ENCODE assay signal across 1 cellular context in genomic region chr17:50956750-50957523, GRCh38.
TF ChIP-seq lines count a peak whose summit lies in the region.

No MANE protein-coding gene starts in this region.

TF ChIP-seq in HepG2, 621 proteins besides CTCF, POLR2A, EP300 and RAD21 (continued from another document and continues in another):
- TF ChIP-seq LRRFIP1 (CRISPR knock-in tag; conservative IDR thresholded peaks at IDR 0.05) (no peak), ZSCAN22 (CRISPR knock-in tag; IDR thresholded peaks at IDR 0.05) (no peak), JUN (CRISPR knock-in tag; IDR thresholded peaks at IDR 0.05) (no peak), REL (CRISPR knock-in tag; conservative IDR thresholded peaks at IDR 0.05) (no peak), ZNF382 (CRISPR knock-in tag; IDR thresholded peaks at IDR 0.05; ENCODE audit: borderline replicate concordance) (no peak), ZFP36 (IDR thresholded peaks at IDR 0.05; ENCODE audit: borderline replicate concordance, low read depth, low read length, partially characterized antibody) (no peak), EEA1 (CRISPR knock-in tag; IDR thresholded peaks at IDR 0.05; ENCODE audit: borderline replicate concordance) (no peak), SIN3B (IDR thresholded peaks at IDR 0.05; ENCODE audit: low read length) (no peak), HMGXB4 (CRISPR knock-in tag; IDR thresholded peaks at IDR 0.05; ENCODE audit: borderline replicate concordance in 1 of 2, low read depth in 1 of 2) (peak; percentile 56 to 72; a peak in 2 of 4 replicates), SNAPC5 (CRISPR knock-in tag; IDR thresholded peaks at IDR 0.05; ENCODE audit: borderline replicate concordance) (no peak), ZNF441 (CRISPR knock-in tag; IDR thresholded peaks at IDR 0.05; ENCODE audit: borderline replicate concordance) (no peak), ZNF598 (CRISPR knock-in tag; IDR thresholded peaks at IDR 0.05; ENCODE audit: borderline replicate concordance) (0 out of 2 replicates have a peak, but pooled peaks have one; percentile 45), ZSCAN21 (CRISPR knock-in tag; IDR thresholded peaks at IDR 0.05; ENCODE audit: borderline replicate concordance) (peak; percentile 30; the same call in 1 of the 2 replicates), ZNF580 (CRISPR knock-in tag; IDR thresholded peaks at IDR 0.05; ENCODE audit: borderline replicate concordance, low read depth) (peak; percentile 53; the same call in 1 of the 2 replicates), NFE2L1 (CRISPR knock-in tag; IDR thresholded peaks at IDR 0.05; ENCODE audit: borderline replicate concordance) (no peak), FOXC1 (CRISPR knock-in tag; IDR thresholded peaks at IDR 0.05; ENCODE audit: borderline replicate concordance) (0 out of 2 replicates have a peak, but pooled peaks have one; percentile 56), PPARG (CRISPR knock-in tag; conservative IDR thresholded peaks at IDR 0.05) (no peak; the same call in 1 of the 2 replicates), PRMT3 (CRISPR knock-in tag; IDR thresholded peaks at IDR 0.05; ENCODE audit: borderline replicate concordance, low read depth) (0 out of 2 replicates have a peak, but pooled peaks have one; percentile 59), NFKB2 (CRISPR knock-in tag; IDR thresholded peaks at IDR 0.05; ENCODE audit: borderline replicate concordance) (peak; percentile 73; the same call in 1 of the 2 replicates), MAFK (conservative IDR thresholded peaks at IDR 0.05 in 1 of 2, IDR thresholded peaks at IDR 0.05 in 1 of 2; ENCODE audit: low read length in 2 of 2) (no peak), TFE3 (CRISPR knock-in tag; IDR thresholded peaks at IDR 0.05) (no peak), AGO1 (IDR thresholded peaks at IDR 0.05; ENCODE audit: low read depth, low read length, poor library complexity, severe bottlenecking) (no peak), ZNF383 (CRISPR knock-in tag; IDR thresholded peaks at IDR 0.05; ENCODE audit: borderline replicate concordance) (no peak), ISL2 (CRISPR knock-in tag; IDR thresholded peaks at IDR 0.05) (0 out of 2 replicates have a peak, but pooled peaks have one; percentile 37), TEF (CRISPR knock-in tag; IDR thresholded peaks at IDR 0.05) (no peak), ZNF780A (CRISPR knock-in tag; IDR thresholded peaks at IDR 0.05) (no peak), NFE2 (CRISPR knock-in tag; IDR thresholded peaks at IDR 0.05) (no peak), REST (IDR thresholded peaks at IDR 0.05; ENCODE audit: borderline replicate concordance in 1 of 2, low read depth in 1 of 2, low read length in 2 of 2) (no peak), ATRX (CRISPR knock-in tag; IDR thresholded peaks at IDR 0.05; ENCODE audit: borderline replicate concordance) (no peak), ZNF136 (CRISPR knock-in tag; IDR thresholded peaks at IDR 0.05; ENCODE audit: low read depth) (0 out of 2 replicates have a peak, but pooled peaks have one; percentile 53), DNMT3B (CRISPR knock-in tag; conservative IDR thresholded peaks at IDR 0.05) (no peak), CC2D1A (CRISPR knock-in tag; IDR thresholded peaks at IDR 0.05) (no peak), ZNF484 (CRISPR knock-in tag; IDR thresholded peaks at IDR 0.05; ENCODE audit: borderline replicate concordance, low read depth) (no peak), MYNN (CRISPR knock-in tag; IDR thresholded peaks at IDR 0.05; ENCODE audit: low read depth) (no peak), KDM1A (CRISPR knock-in tag; IDR thresholded peaks at IDR 0.05) (no peak), EHMT2 (IDR thresholded peaks at IDR 0.05; ENCODE audit: borderline replicate concordance, low read depth, low read length) (no peak), RFX1 (IDR thresholded peaks at IDR 0.05) (no peak), MYC (CRISPR knock-in tag; IDR thresholded peaks at IDR 0.05; ENCODE audit: borderline replicate concordance) (peak; percentile 41; the same call in 1 of the 2 replicates), ZFP82 (CRISPR knock-in tag; IDR thresholded peaks at IDR 0.05; ENCODE audit: borderline replicate concordance) (no peak), DMTF1 (CRISPR knock-in tag; IDR thresholded peaks at IDR 0.05) (no peak), GABPA (IDR thresholded peaks at IDR 0.05; ENCODE audit: low read depth, low read length) (no peak), GABPA (CRISPR knock-in tag; IDR thresholded peaks at IDR 0.05; ENCODE audit: low read depth) (peak; percentile 27; the same call in 1 of the 2 replicates), ZNF605 (CRISPR knock-in tag; IDR thresholded peaks at IDR 0.05) (0 out of 2 replicates have a peak, but pooled peaks have one; percentile 36), ZNF17 (CRISPR knock-in tag; IDR thresholded peaks at IDR 0.05) (no peak), BORCS8-MEF2B (CRISPR knock-in tag; IDR thresholded peaks at IDR 0.05) (0 out of 2 replicates have a peak, but pooled peaks have one; percentile 51), SMARCE1 (IDR thresholded peaks at IDR 0.05; ENCODE audit: borderline replicate concordance) (no peak), MXD3 (CRISPR knock-in tag; IDR thresholded peaks at IDR 0.05) (no peak; the same call in 1 of the 2 replicates), RCOR2 (CRISPR knock-in tag; IDR thresholded peaks at IDR 0.05) (no peak), GATAD1 (CRISPR knock-in tag; IDR thresholded peaks at IDR 0.05) (0 out of 2 replicates have a peak, but pooled peaks have one; percentile 30), ETS1 (CRISPR knock-in tag; IDR thresholded peaks at IDR 0.05) (no peak), ZC3H13 (CRISPR knock-in tag; IDR thresholded peaks at IDR 0.05) (0 out of 2 replicates have a peak, but pooled peaks have one; percentile 37), MXD4 (CRISPR knock-in tag; IDR thresholded peaks at IDR 0.05) (0 out of 2 replicates have a peak, but pooled peaks have one; percentile 53), ZNF891 (CRISPR knock-in tag; IDR thresholded peaks at IDR 0.05) (peak; percentile 74; the same call in 1 of the 2 replicates), XRCC5 (optimal IDR thresholded peaks at IDR 0.05; ENCODE audit: low read length) (no peak), ZFP1 (CRISPR knock-in tag; IDR thresholded peaks at IDR 0.05) (no peak), KAT8 (CRISPR knock-in tag; IDR thresholded peaks at IDR 0.05) (peak; percentile 42; the same call in 1 of the 2 replicates), RBM22 (optimal IDR thresholded peaks at IDR 0.05; ENCODE audit: low read length) (peak; percentile 18), ZKSCAN1 (IDR thresholded peaks at IDR 0.05; ENCODE audit: low read length) (no peak), ZBTB38 (CRISPR knock-in tag; IDR thresholded peaks at IDR 0.05) (no peak)
